ENCODE assay signal across 1 cellular context in genomic region chr22:42070517-42071422, GRCh38.
TF ChIP-seq lines count a peak whose summit lies in the region.

NAGA (minus strand) TSS chr22:42070812; CDS start chr22:42070297, 515 bp downstream.

TF ChIP-seq in HepG2, 621 proteins besides CTCF, POLR2A, EP300 and RAD21 (continued from another document and continues in another):
- TF ChIP-seq XRCC5 (optimal IDR thresholded peaks at IDR 0.05; ENCODE audit: low read length) (no peak), ZNF512B (CRISPR knock-in tag; IDR thresholded peaks at IDR 0.05; ENCODE audit: borderline replicate concordance) (0 out of 2 replicates have a peak, but pooled peaks have one; percentile 44), NCOA2 (CRISPR knock-in tag; IDR thresholded peaks at IDR 0.05) (peak; percentile 9; the same call in 1 of the 2 replicates), SIN3B (IDR thresholded peaks at IDR 0.05; ENCODE audit: low read length) (peak; percentile 63; the same call in 1 of the 2 replicates), KLF6 (CRISPR knock-in tag; IDR thresholded peaks at IDR 0.05) (peak; percentile 83; the same call in 1 of the 2 replicates), ARID3A (IDR thresholded peaks at IDR 0.05; ENCODE audit: low read depth, low read length) (no peak), ZKSCAN8 (CRISPR knock-in tag; IDR thresholded peaks at IDR 0.05; ENCODE audit: borderline replicate concordance) (0 out of 2 replicates have a peak, but pooled peaks have one; percentile 30), FOXM1 (CRISPR knock-in tag; IDR thresholded peaks at IDR 0.05) (no peak), ZNF761 (CRISPR knock-in tag; conservative IDR thresholded peaks at IDR 0.05) (0 out of 2 replicates have a peak, but pooled peaks have one; percentile 72), PAX8 (CRISPR knock-in tag; IDR thresholded peaks at IDR 0.05; ENCODE audit: borderline replicate concordance) (peak; percentile 90; the same call in 1 of the 2 replicates), EED (CRISPR knock-in tag; IDR thresholded peaks at IDR 0.05) (no peak), ATF7-NPFF (CRISPR knock-in tag; IDR thresholded peaks at IDR 0.05; ENCODE audit: low read depth) (no peak), ZFYVE20 (CRISPR knock-in tag; IDR thresholded peaks at IDR 0.05; ENCODE audit: borderline replicate concordance, low read depth) (no peak), TFAP4 (IDR thresholded peaks at IDR 0.05; ENCODE audit: borderline replicate concordance, low read depth) (0 out of 2 replicates have a peak, but pooled peaks have one; percentile 54), EEA1 (CRISPR knock-in tag; IDR thresholded peaks at IDR 0.05; ENCODE audit: borderline replicate concordance) (peak; percentile 58; the same call in 1 of the 2 replicates), ZNF800 (CRISPR knock-in tag; IDR thresholded peaks at IDR 0.05) (no peak), ARID5B (CRISPR knock-in tag; IDR thresholded peaks at IDR 0.05) (peak; percentile 51), TIGD3 (CRISPR knock-in tag; IDR thresholded peaks at IDR 0.05; ENCODE audit: borderline replicate concordance) (no peak), EHMT2 (IDR thresholded peaks at IDR 0.05; ENCODE audit: borderline replicate concordance, low read depth, low read length) (peak; percentile 53; the same call in 1 of the 2 replicates), IKZF4 (CRISPR knock-in tag; IDR thresholded peaks at IDR 0.05; ENCODE audit: borderline replicate concordance, low read depth, not compliant biosample characterization) (peak; percentile 58), TBP (CRISPR knock-in tag; IDR thresholded peaks at IDR 0.05) (no peak), MZF1 (CRISPR knock-in tag; IDR thresholded peaks at IDR 0.05; ENCODE audit: borderline replicate concordance) (no peak), RARA (CRISPR knock-in tag; IDR thresholded peaks at IDR 0.05) (no peak; the same call in 1 of the 2 replicates), BRF2 (CRISPR knock-in tag; IDR thresholded peaks at IDR 0.05) (peak; percentile 77; the same call in 1 of the 2 replicates), TFDP2 (CRISPR knock-in tag; IDR thresholded peaks at IDR 0.05) (peak; percentile 93), ZBTB39 (CRISPR knock-in tag; IDR thresholded peaks at IDR 0.05) (no peak; the same call in 1 of the 2 replicates), ZMAT5 (CRISPR knock-in tag; IDR thresholded peaks at IDR 0.05; ENCODE audit: borderline replicate concordance, low read depth) (no peak), TEF (CRISPR knock-in tag; IDR thresholded peaks at IDR 0.05) (no peak), GATAD2A (CRISPR knock-in tag; IDR thresholded peaks at IDR 0.05) (peak; percentile 81), CEBPB (IDR thresholded peaks at IDR 0.05; ENCODE audit: borderline replicate concordance, low read depth, low read length) (no peak), ZNF414 (CRISPR knock-in tag; IDR thresholded peaks at IDR 0.05) (no peak; the same call in 1 of the 2 replicates), GLI4 (CRISPR knock-in tag; IDR thresholded peaks at IDR 0.05; ENCODE audit: borderline replicate concordance) (peak; percentile 78; the same call in 1 of the 2 replicates)
